24 cellular contexts compared by ENCODE assay signal in genomic region chr20:19349879-19350278, GRCh38.
"Had no signal": no experiment of that assay in that cellular context is flagged by ENCODE, and none has a peak within 500 bp of the region (broad histone marks: within the 10 kb centered on the region; RNA-seq: fewer than 3 reads in every experiment).

No MANE protein-coding gene starts in this region.

- H3K4me1 ChIP-seq: colonic mucosa, esophagus muscularis mucosa, esophagus squamous epithelium, foreskin keratinocyte, gastroesophageal sphincter, heart right ventricle had no signal

- H3K27ac ChIP-seq: colonic mucosa, coronary artery, dorsolateral prefrontal cortex, epithelial cell of prostate, esophagus muscularis mucosa, esophagus squamous epithelium, foreskin keratinocyte, gastrocnemius medialis, gastroesophageal sphincter, heart left ventricle, heart right ventricle had no signal

- H3K4me3 ChIP-seq: colonic mucosa, coronary artery, dorsolateral prefrontal cortex, esophagus muscularis mucosa, esophagus squamous epithelium, gastrocnemius medialis, gastroesophageal sphincter, heart left ventricle, heart right ventricle had no signal

- H3K27me3 ChIP-seq: colonic mucosa, esophagus muscularis mucosa, esophagus squamous epithelium, foreskin keratinocyte, gastrocnemius medialis, gastroesophageal sphincter, heart left ventricle had no signal

- H3K36me3 ChIP-seq: colonic mucosa, esophagus muscularis mucosa, esophagus squamous epithelium, gastrocnemius medialis, gastroesophageal sphincter, heart left ventricle, heart right ventricle had no signal

- ATAC-seq: effector memory CD8-positive, alpha-beta T cell; esophagus mucosa; foreskin keratinocyte; gastrocnemius medialis; gastroesophageal sphincter; heart left ventricle; heart right ventricle had no signal

- H3K9me3 ChIP-seq: colonic mucosa, esophagus muscularis mucosa, esophagus squamous epithelium, gastrocnemius medialis, gastroesophageal sphincter, heart left ventricle had no signal

- DNase-seq: colonic mucosa; cortex of kidney; dermis blood vessel endothelial cell; dorsolateral prefrontal cortex; effector CD4-positive, alpha-beta T cell; effector CD8-positive, alpha-beta T cell; effector memory CD4-positive, alpha-beta T cell; effector memory CD8-positive, alpha-beta T cell; endodermal cell; erythroblast; esophagus squamous epithelium; foreskin fibroblast; foreskin keratinocyte; foreskin melanocyte; gastrocnemius medialis; glutamatergic neuron; head of caudate nucleus; heart left ventricle; heart right ventricle had no signal
